In genomic region chr9:12426198-12426864, GRCh38 we compare ENCODE assay signal across 9 cellular contexts.
DNase-seq lines count a peak whose midpoint lies in the region; ATAC-seq and TF ChIP-seq lines count a peak whose summit lies in the region.
"Had no signal": no experiment of that assay in that cellular context is flagged by ENCODE, and none has a peak within 500 bp of the region (broad histone marks: within the 10 kb centered on the region; RNA-seq: fewer than 3 reads in every experiment).

No MANE protein-coding gene starts in this region.

- H3K23ac ChIP-seq in mesenchymal stem cell (ENCODE audit: low read length in 2 of 2) = no peak overlapping the region

- intact Hi-C loops in body of pancreas (cut with DNase I) (no loop called here), ascending aorta (cut with DNase I) (no loop called here)

- DNase-seq in Daoy (ENCODE audit: low read depth) = peak; percentile 9
- peak; percentile 46 for DNase-seq in NCI-H146 (lab: John Stamatoyannopoulos, UW)
- DNase-seq in amniotic epithelial cell (ENCODE audit: low read depth) = peak; percentile 55
- DNase-seq in mesenchymal stem cell = peak; percentile 48
- no peak for DNase-seq in body of pancreas
- no peak for DNase-seq in NK-92 (lab: John Stamatoyannopoulos, UW; ENCODE audit: unreplicated experiment)
- no peak for DNase-seq in AG20443 (ENCODE audit: low spot score)
- DNase-seq in ascending aorta (ENCODE audit: low spot score in 2 of 2) = no peak

- H2AK5ac ChIP-seq in mesenchymal stem cell (ENCODE audit: low read length, severe bottlenecking) = no peak overlapping the region

- H3K4me2 ChIP-seq in mesenchymal stem cell (ENCODE audit: low read length, poor library complexity, severe bottlenecking) = no peak overlapping the region

- WGBS in mesenchymal stem cell = 40% methylated on average over 4 of the region's 8 CpGs
- WGBS in body of pancreas, 2 donors = 29 to 33% methylated on average over 8 of the region's 8 CpGs

- H3K27ac ChIP-seq in mesenchymal stem cell (ENCODE audit: low read length, poor library complexity, severe bottlenecking) (no peak overlapping the region), body of pancreas (no peak overlapping the region), ascending aorta (no peak overlapping the region)
- H3K27ac ChIP-seq: SJSA1 had no signal

- no peak overlapping the region for H2BK15ac ChIP-seq in mesenchymal stem cell (ENCODE audit: low read depth, poor library complexity, severe bottlenecking)

- H3K9me3 ChIP-seq in mesenchymal stem cell (ENCODE audit: control insufficient read depth, low read length) = no peaks in the 10 kb centered on the region
- no peaks in the 10 kb centered on the region for H3K9me3 ChIP-seq in body of pancreas
- no peaks in the 10 kb centered on the region for H3K9me3 ChIP-seq in ascending aorta
- H3K9me3 ChIP-seq: SJSA1 had no signal

- no peak for ATAC-seq in body of pancreas

- TF ChIP-seq CTCF in body of pancreas (IDR thresholded peaks at IDR 0.05) = peak in 3 of 7 experiments; percentile 28 to 50 (median 44)
- TF ChIP-seq CTCF in ascending aorta (IDR thresholded peaks at IDR 0.05) = no peak

- no peak overlapping the region for H2BK5ac ChIP-seq in mesenchymal stem cell (ENCODE audit: low read depth, low read length, poor library complexity, severe bottlenecking)

- no peaks in the 10 kb centered on the region for H3K79me1 ChIP-seq in mesenchymal stem cell (replicated peaks; ENCODE audit: low read length, poor library complexity, severe bottlenecking)

- H3K27me3 ChIP-seq in mesenchymal stem cell (ENCODE audit: control insufficient read depth in 1 of 2, insufficient read depth in 1 of 2, low read length in 2 of 2) = no peaks in the 10 kb centered on the region
- no peaks in the 10 kb centered on the region for H3K27me3 ChIP-seq in body of pancreas
- H3K27me3 ChIP-seq in ascending aorta = no peaks in the 10 kb centered on the region
- H3K27me3 ChIP-seq: SJSA1 had no signal

- no peak for TF ChIP-seq POLR2A in body of pancreas (IDR thresholded peaks at IDR 0.05)

- H3K4me1 ChIP-seq in mesenchymal stem cell (ENCODE audit: control insufficient read depth, insufficient read depth, low read depth, low read length) (no peaks in the 10 kb centered on the region), body of pancreas (no peaks in the 10 kb centered on the region), ascending aorta (no peaks in the 10 kb centered on the region)
- H3K4me1 ChIP-seq: SJSA1 had no signal

- H3K14ac ChIP-seq in mesenchymal stem cell (ENCODE audit: low read length in 2 of 2) = no peak overlapping the region

- no peak overlapping the region for H3K4me3 ChIP-seq in mesenchymal stem cell (ENCODE audit: insufficient read depth in 1 of 2, low read depth in 1 of 2, low read length in 2 of 2)
- no peak overlapping the region for H3K4me3 ChIP-seq in body of pancreas
- no peak overlapping the region for H3K4me3 ChIP-seq in ascending aorta
- H3K4me3 ChIP-seq: SJSA1 had no signal

- H4K8ac ChIP-seq in mesenchymal stem cell (ENCODE audit: low read length) = no peak overlapping the region

- H3K4ac ChIP-seq in mesenchymal stem cell (ENCODE audit: low read depth in 1 of 2, low read length in 2 of 2) = no peak overlapping the region

- H4K91ac ChIP-seq in mesenchymal stem cell (ENCODE audit: low read length) = no peak overlapping the region

- no peak overlapping the region for H3K9ac ChIP-seq in mesenchymal stem cell (ENCODE audit: low read length)

- H2BK120ac ChIP-seq in mesenchymal stem cell (ENCODE audit: low read depth, low read length) = no peak overlapping the region

- H3K18ac ChIP-seq in mesenchymal stem cell (ENCODE audit: low read depth in 1 of 2, low read length in 2 of 2) = peak overlapping the region in 1 of 2 experiments; percentile 11

- no peaks in the 10 kb centered on the region for H3K36me3 ChIP-seq in mesenchymal stem cell (ENCODE audit: control insufficient read depth in 1 of 2, insufficient read depth in 2 of 2, low read depth in 1 of 2, low read length in 2 of 2)
- no peaks in the 10 kb centered on the region for H3K36me3 ChIP-seq in body of pancreas (replicated peaks in 1 of 2; ENCODE audit: insufficient read depth in 1 of 2, low read depth in 2 of 2)
- H3K36me3 ChIP-seq in ascending aorta = no peaks in the 10 kb centered on the region
- H3K36me3 ChIP-seq: SJSA1 had no signal

- H2BK12ac ChIP-seq in mesenchymal stem cell (ENCODE audit: low read length in 2 of 2) = no peak overlapping the region

- no peak overlapping the region for H2AFZ ChIP-seq in mesenchymal stem cell (ENCODE audit: low read depth, low read length)

Comparison
In these comparisons a context has a peak if more than half of its experiments do, and no peak if none do; other contexts are left out.
1. DNase-seq: peak in Daoy (single experiment), NCI-H146 (single experiment), amniotic epithelial cell (single experiment) and mesenchymal stem cell (single experiment); none in body of pancreas (0 of 4), NK-92 (single experiment), AG20443 (single experiment) and ascending aorta (0 of 2).